In genomic region chr17:41917192-41917591, GRCh38 we compare ENCODE assay signal across 8 cellular contexts. TPM values are rescaled to one million over a fixed set of nuclear protein-coding genes. Genes with fewer than 3 reads are reported as not detected.
DNase-seq lines count a peak whose midpoint lies in the region; ATAC-seq lines count a peak whose summit lies in the region.

No MANE protein-coding gene starts in this region.

- POLR2A ChIA-PET in naive thymus-derived CD8-positive, alpha-beta T cell (lab: Charles Lee): interaction anchor here (1.7 to 3.6 kb wide), 3 partner anchors 13 to 471 kb away, joined by 6 to 37 read pairs (median 10); partner anchors contain the start of genes DNAJC7, ODAD4 and STAT3

- peaks cover 51% of the 10 kb centered on the region for H3K36me3 Mint-ChIP-seq in dendritic cell treated with granulocyte-macrophage colony-stimulating factor and Interleukin-4, amounts not matched to agents 40 ng/mL and 50 ng/mL, for 4 days (ENCODE audit: low read depth)
- peaks cover 0 to 15% (median 0%) of the 10 kb centered on the region in 3 donors for H3K36me3 Mint-ChIP-seq in naive thymus-derived CD8-positive, alpha-beta T cell

- no peaks in the 10 kb centered on the region for H3K27me3 Mint-ChIP-seq in dendritic cell treated with granulocyte-macrophage colony-stimulating factor and Interleukin-4, amounts not matched to agents 40 ng/mL and 50 ng/mL, for 4 days
- no peaks in the 10 kb centered on the region for H3K27me3 Mint-ChIP-seq in naive thymus-derived CD8-positive, alpha-beta T cell

- peak overlapping the region; percentile 99 for H3K4me3 Mint-ChIP-seq in dendritic cell treated with granulocyte-macrophage colony-stimulating factor and Interleukin-4, amounts not matched to agents 40 ng/mL and 50 ng/mL, for 4 days
- H3K4me3 Mint-ChIP-seq in naive thymus-derived CD8-positive, alpha-beta T cell: peak overlapping the region; percentile 85 to 95 (median 90)

- no peak for ATAC-seq in naive thymus-derived CD8-positive, alpha-beta T cell
- no peak for ATAC-seq in GM18909 (IDR thresholded peaks at IDR 0.05; ENCODE audit: poor library complexity, unreplicated experiment)
- no peak for ATAC-seq in HG02885 (IDR thresholded peaks at IDR 0.05; ENCODE audit: poor library complexity, unreplicated experiment)

- H3K9me3 Mint-ChIP-seq in dendritic cell treated with granulocyte-macrophage colony-stimulating factor and Interleukin-4, amounts not matched to agents 40 ng/mL and 50 ng/mL, for 4 days: no peaks in the 10 kb centered on the region
- no peaks in the 10 kb centered on the region for H3K9me3 Mint-ChIP-seq in naive thymus-derived CD8-positive, alpha-beta T cell

- DNase-seq in COLO829 (ENCODE audit: low spot score): peak; percentile 84
- DNase-seq in NCI-H226: peak; percentile 5
- DNase-seq in naive thymus-derived CD8-positive, alpha-beta T cell: no peak
- DNase-seq in posterior vena cava (ENCODE audit: low spot score): no peak
- no peak for DNase-seq in stimulated activated CD4-positive, alpha-beta T cell treated with anti-CD3 and anti-CD28 coated beads, Interleukin-15, amount 100 ng/mL, for 24 hours

- H3K4me1 Mint-ChIP-seq in dendritic cell treated with granulocyte-macrophage colony-stimulating factor and Interleukin-4, amounts not matched to agents 40 ng/mL and 50 ng/mL, for 4 days (ENCODE audit: low read depth): peaks cover 56% of the 10 kb centered on the region
- peaks cover 19 to 46% (median 37%) of the 10 kb centered on the region in 4 donors for H3K4me1 Mint-ChIP-seq in naive thymus-derived CD8-positive, alpha-beta T cell

- intact Hi-C loops in dendritic cell treated with granulocyte-macrophage colony-stimulating factor and Interleukin-4, amounts not matched to agents 40 ng/mL and 50 ng/mL, for 4 days (cut with micrococcal nuclease): no loop called here
- intact Hi-C loops in posterior vena cava (cut with DNase I): no loop called here

- H3K27ac Mint-ChIP-seq in dendritic cell treated with granulocyte-macrophage colony-stimulating factor and Interleukin-4, amounts not matched to agents 40 ng/mL and 50 ng/mL, for 4 days: peak overlapping the region; percentile 91
- H3K27ac Mint-ChIP-seq in naive thymus-derived CD8-positive, alpha-beta T cell: peak overlapping the region in 8 of 10 donors; percentile 18 to 88 (median 65)

RNA-seq across cellular contexts. Expression of gene ACLY, which starts 1.6 kb away (rescaled TPM):
- total RNA-seq in naive thymus-derived CD8-positive, alpha-beta T cell: 10 to 100 TPM; 69.9 to 79.3 TPM
- 10 to 100 TPM; 42.7 to 61.3 (median 50.1) TPM for polyA plus RNA-seq in naive thymus-derived CD8-positive, alpha-beta T cell
- 100 to 1,000 TPM in 1 of 2 donors, 10 to 100 TPM in 1; 97.5 to 101 TPM for total RNA-seq in posterior vena cava

RNA-seq across cellular contexts. Expression of gene ODAD4, which starts 13.2 kb away (rescaled TPM):
- total RNA-seq in naive thymus-derived CD8-positive, alpha-beta T cell: not detected
- under 1 TPM in 2 of 3 donors, not detected in 1; 0.08 to 0.09 TPM for polyA plus RNA-seq in naive thymus-derived CD8-positive, alpha-beta T cell
- 1 to 10 TPM in 1 of 2 donors, under 1 TPM in 1; 0.74 to 1.2 TPM for total RNA-seq in posterior vena cava

RNA-seq across cellular contexts. Expression of gene CNP, which starts 49.4 kb away (rescaled TPM):
- 10 to 100 TPM; 30.6 to 34.1 TPM for total RNA-seq in naive thymus-derived CD8-positive, alpha-beta T cell
- 10 to 100 TPM; 27.0 to 33.6 (median 27.5) TPM for polyA plus RNA-seq in naive thymus-derived CD8-positive, alpha-beta T cell
- 10 to 100 TPM; 53.6 to 53.9 TPM for total RNA-seq in posterior vena cava

RNA-seq across cellular contexts. Expression of gene KLHL11, which starts 52.0 kb away (rescaled TPM):
- total RNA-seq in naive thymus-derived CD8-positive, alpha-beta T cell: 10 to 100 TPM; 21.6 to 22.6 TPM
- polyA plus RNA-seq in naive thymus-derived CD8-positive, alpha-beta T cell: 1 to 10 TPM; 5.0 to 6.3 (median 5.4) TPM
- 10 to 100 TPM; 10.9 to 12.1 TPM for total RNA-seq in posterior vena cava

Comparison
In these comparisons a context has a peak if more than half of its experiments do, and no peak if none do; other contexts are left out.
1. DNase-seq: peak in COLO829 (single experiment) and NCI-H226 (single experiment); none in naive thymus-derived CD8-positive, alpha-beta T cell (0 of 10), posterior vena cava (single experiment) and stimulated activated CD4-positive, alpha-beta T cell treated with anti-CD3 and anti-CD28 coated beads, Interleukin-15, amount 100 ng/mL, for 24 hours (single experiment).